ENCODE assay signal across 8 cellular contexts in genomic region chr20:52104546-52105044, GRCh38.
DNase-seq lines count a peak whose midpoint lies in the region; ATAC-seq and TF ChIP-seq lines count a peak whose summit lies in the region.

No MANE protein-coding gene starts in this region.

- H3K4me1 Mint-ChIP-seq in activated T-helper 17 cell treated with anti-CD3 and anti-CD28 coated beads, Interleukin-2, amount 50 U/mL, for 72 hours: no peaks in the 10 kb centered on the region

- H3K27me3 Mint-ChIP-seq in activated T-helper 17 cell treated with anti-CD3 and anti-CD28 coated beads, Interleukin-2, amount 50 U/mL, for 72 hours: peaks cover 12% of the 10 kb centered on the region

- peaks cover 26% of the 10 kb centered on the region for H3K27me3 ChIP-seq in iPS DF 6.9 (ENCODE audit: control insufficient read depth, insufficient read depth, low read length)

- no CpG with 5 or more reads among the region's 38 CpGs for WGBS in iPS DF 6.9 (ENCODE audit: insufficient coverage, insufficient read length)

- no peaks in the 10 kb centered on the region for H3K9me3 Mint-ChIP-seq in activated T-helper 17 cell treated with anti-CD3 and anti-CD28 coated beads, Interleukin-2, amount 50 U/mL, for 72 hours

- no peaks in the 10 kb centered on the region for H3K36me3 Mint-ChIP-seq in activated T-helper 17 cell treated with anti-CD3 and anti-CD28 coated beads, Interleukin-2, amount 50 U/mL, for 72 hours (ENCODE audit: low read depth)

- H3K4me3 ChIP-seq in HFF-Myc (replicated peaks; ENCODE audit: low read depth, low read length) (peak overlapping the region; percentile 73), iPS DF 6.9 (ENCODE audit: low read length) (peak overlapping the region; percentile 35; the same call in 1 of the 2 replicates)

- H3K4me3 Mint-ChIP-seq in activated T-helper 17 cell treated with anti-CD3 and anti-CD28 coated beads, Interleukin-2, amount 50 U/mL, for 72 hours: peak overlapping the region; percentile 69

- H3K27ac ChIP-seq in iPS DF 6.9 (ENCODE audit: low read length): no peak overlapping the region

- no peak overlapping the region for H3K27ac Mint-ChIP-seq in activated T-helper 17 cell treated with anti-CD3 and anti-CD28 coated beads, Interleukin-2, amount 50 U/mL, for 72 hours

- H3K36me3 ChIP-seq in iPS DF 6.9 (ENCODE audit: control insufficient read depth, insufficient read depth, low read length): no peaks in the 10 kb centered on the region

- no peak for TF ChIP-seq CTCF in HFF-Myc (IDR thresholded peaks at IDR 0.05; ENCODE audit: low read depth, low read length, missing control alignments)

- ATAC-seq in activated T-helper 17 cell treated with anti-CD3 and anti-CD28 coated beads, Interleukin-2, amount 50 U/mL, for 72 hours (replicated peaks): no peak
- ATAC-seq in HG03342 (IDR thresholded peaks at IDR 0.05; ENCODE audit: unreplicated experiment): no peak
- ATAC-seq in GM18520 (IDR thresholded peaks at IDR 0.05; ENCODE audit: unreplicated experiment): no peak

- no peaks in the 10 kb centered on the region; the same call in 1 of the 2 replicates for H3K4me1 ChIP-seq in iPS DF 6.9 (ENCODE audit: control insufficient read depth, insufficient read depth, low read length)

- no peaks in the 10 kb centered on the region for H3K9me3 ChIP-seq in iPS DF 6.9 (ENCODE audit: control insufficient read depth, insufficient read depth, low read length)

- no peak for DNase-seq in HFF-Myc (ENCODE audit: extremely low read depth, low read depth)
- no peak for DNase-seq in iPS DF 6.9 (ENCODE audit: low read depth, low spot score)
- peak; percentile 23 for DNase-seq in stimulated activated CD8-positive, alpha-beta memory T cell treated with anti-CD3 and anti-CD28 coated beads, Interleukin-4, amount 100 ng/mL, for 48 hours
- DNase-seq in stimulated activated naive CD4-positive, alpha-beta T cell treated with Interleukin-2 at 50 U/mL for 16 hours (lab: John Stamatoyannopoulos, UW): no peak
- DNase-seq in NCI-H345 (lab: John Stamatoyannopoulos, UW): no peak
